In the genomic region with DNA sequence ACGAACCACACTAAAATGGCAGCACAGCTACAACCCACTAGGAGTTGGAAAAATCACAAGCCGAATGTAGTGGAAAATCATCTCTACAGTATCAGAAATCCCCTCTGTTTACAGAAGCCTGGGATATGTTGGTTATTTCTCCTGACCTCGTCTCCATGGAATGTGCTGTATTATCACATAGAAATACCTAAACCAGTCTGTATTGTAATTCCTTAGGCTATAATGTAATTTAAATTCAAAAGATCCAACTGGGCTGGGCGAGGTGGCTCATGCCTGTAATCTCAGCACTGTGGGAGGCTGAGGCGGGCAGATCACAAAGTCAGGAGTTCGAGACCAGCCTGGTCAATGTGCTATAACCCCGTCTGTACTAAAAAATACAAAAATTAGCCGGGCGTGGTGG, we compare ENCODE assay signal across 17 cellular contexts.
DNase-seq lines count a peak whose midpoint lies in the region; ATAC-seq and TF ChIP-seq lines count a peak whose summit lies in the region.
"Had no signal": no experiment of that assay in that cellular context is flagged by ENCODE, and none has a peak within 500 bp of the region (broad histone marks: within the 10 kb centered on the region; RNA-seq: fewer than 3 reads in every experiment).

No MANE protein-coding gene starts in this region.

- H4K8ac ChIP-seq in mesendoderm (ENCODE audit: low read depth, low read length), result no peak overlapping the region

- no peaks in the 10 kb centered on the region for H3K79me1 ChIP-seq in mesendoderm (ENCODE audit: low read length)

- H3K4ac ChIP-seq in mesendoderm (ENCODE audit: low read depth, low read length), result no peak overlapping the region

- no peak overlapping the region for H2AFZ ChIP-seq in fibroblast of lung (ENCODE audit: low read length)

- no CpG with 5 or more reads among the region's 9 CpGs for WGBS in mesendoderm (ENCODE audit: extremely low coverage, insufficient coverage, low lambda C conversion rate)
- WGBS in ovary, 3 donors, result 80 to 85% (median 81%) methylated on average over 9 of the region's 9 CpGs

- intact Hi-C loops in ovary (cut with DNase I) (loop anchor here in 1 of 4 donors (10.0 kb wide), 1 partner anchor 61 kb away; no protein-coding TSS in a partner anchor), uterus (cut with DNase I; ENCODE audit: low total_unique reads) (no loop called here)

- H4K20me1 ChIP-seq in fibroblast of lung (ENCODE audit: control insufficient read depth, extremely low read depth, insufficient read depth, low read length), result no peaks in the 10 kb centered on the region

- H3K18ac ChIP-seq in mesendoderm (ENCODE audit: low read length), result no peak overlapping the region

- TF ChIP-seq CTCF in fibroblast of lung (conservative IDR thresholded peaks at IDR 0.05 in 1 of 2, IDR thresholded peaks at IDR 0.05 in 1 of 2; ENCODE audit: low read depth in 1 of 2, low read length in 2 of 2) (no peak), ovary (IDR thresholded peaks at IDR 0.05) (no peak), uterus (IDR thresholded peaks at IDR 0.05) (no peak)

- no peak overlapping the region for H2BK15ac ChIP-seq in mesendoderm (replicated peaks; ENCODE audit: low read depth)

- H3K4me3 ChIP-seq in HUES48 (ENCODE audit: low read depth, low read length) (no peak overlapping the region), fibroblast of lung (replicated peaks in 1 of 4; ENCODE audit: control extremely low read depth in 1 of 4, insufficient read depth in 1 of 4, low read depth in 3 of 4, low read length in 4 of 4) (no peak overlapping the region), mesendoderm (ENCODE audit: low read length) (no peak overlapping the region), ovary (no peak overlapping the region), uterus (no peak overlapping the region)

- ATAC-seq in HG03521 (IDR thresholded peaks at IDR 0.05; ENCODE audit: unreplicated experiment), result no peak

- H3K9ac ChIP-seq in HUES48 (ENCODE audit: low read depth, low read length) (no peak overlapping the region), fibroblast of lung (ENCODE audit: insufficient read depth, low read length) (no peak overlapping the region), mesendoderm (ENCODE audit: low read length) (no peak overlapping the region)

- H2AK5ac ChIP-seq in mesendoderm (ENCODE audit: low read length), result no peak overlapping the region

- H3K27me3 ChIP-seq in HUES48 (ENCODE audit: control insufficient read depth, insufficient read depth, low read length) (no peaks in the 10 kb centered on the region), fibroblast of lung (ENCODE audit: control insufficient read depth, insufficient read depth, low read length) (no peaks in the 10 kb centered on the region), mesendoderm (ENCODE audit: insufficient read depth, low read length, poor library complexity) (no peaks in the 10 kb centered on the region), ovary (no peaks in the 10 kb centered on the region), uterus (no peaks in the 10 kb centered on the region)

- H4K5ac ChIP-seq in mesendoderm (ENCODE audit: low read length), result no peak overlapping the region

- no peak for TF ChIP-seq EP300 in ovary (IDR thresholded peaks at IDR 0.05)

- no peak for TF ChIP-seq POLR2A in ovary (IDR thresholded peaks at IDR 0.05)
- no peak for TF ChIP-seq POLR2A in uterus (IDR thresholded peaks at IDR 0.05)

- no peak overlapping the region for H3K4me2 ChIP-seq in fibroblast of lung (ENCODE audit: extremely low read depth, insufficient read depth, low read length)
- H3K4me2 ChIP-seq in mesendoderm (ENCODE audit: low read length), result no peak overlapping the region

- H3K23ac ChIP-seq in mesendoderm (ENCODE audit: low read length), result no peak overlapping the region

- no peak overlapping the region for H3K56ac ChIP-seq in mesendoderm (ENCODE audit: low read length)

- no peaks in the 10 kb centered on the region for H3K36me3 ChIP-seq in HUES48 (ENCODE audit: control insufficient read depth, insufficient read depth, low read length)
- H3K36me3 ChIP-seq in fibroblast of lung (ENCODE audit: control insufficient read depth, insufficient read depth, low read length), result no peaks in the 10 kb centered on the region
- no peaks in the 10 kb centered on the region for H3K36me3 ChIP-seq in mesendoderm (ENCODE audit: control insufficient read depth, insufficient read depth, low read length)
- H3K36me3 ChIP-seq in ovary, result no peaks in the 10 kb centered on the region
- H3K36me3 ChIP-seq in uterus, result no peaks in the 10 kb centered on the region

- H3K79me2 ChIP-seq in fibroblast of lung (ENCODE audit: control insufficient read depth, insufficient read depth, low read length) (no peaks in the 10 kb centered on the region), mesendoderm (ENCODE audit: control insufficient read depth, insufficient read depth, low read length) (no peaks in the 10 kb centered on the region)

- H3K27ac ChIP-seq in HUES48 (ENCODE audit: low read depth, low read length), result peak overlapping the region; percentile 11
- no peak overlapping the region for H3K27ac ChIP-seq in fibroblast of lung (ENCODE audit: insufficient read depth, low read length)
- H3K27ac ChIP-seq in mesendoderm (ENCODE audit: low read depth, low read length), result no peak overlapping the region
- H3K27ac ChIP-seq in ovary, result no peak overlapping the region
- H3K27ac ChIP-seq in uterus, result no peak overlapping the region

- H3K4me1 ChIP-seq in HUES48 (ENCODE audit: control insufficient read depth, insufficient read depth, low read length) (peaks cover 10% of the 10 kb centered on the region), fibroblast of lung (ENCODE audit: control insufficient read depth, extremely low read depth, insufficient read depth, low read length) (no peaks in the 10 kb centered on the region), mesendoderm (ENCODE audit: control insufficient read depth, low read depth, low read length) (no peaks in the 10 kb centered on the region), ovary (ENCODE audit: insufficient read depth) (peaks cover 2% of the 10 kb centered on the region), uterus (no peaks in the 10 kb centered on the region)

- DNase-seq in astrocyte of the hippocampus (ENCODE audit: low read depth, low spot score) (peak; percentile 39), fibroblast of lung (ENCODE audit: low read depth in 2 of 2) (peak; percentile 11 to 63), mesendoderm (peak; percentile 83), NCI-H2029 treated with DMSO at 0.1 percent for 48 hours (lab: John Stamatoyannopoulos, UW) (no peak), ovary (no peak), uterus (no peak)
- DNase-seq: ACHN; Calu3; CD4-positive, CD25-positive, alpha-beta regulatory T cell; H7; KG1; NCI-H1092 treated with DMSO at 0.1 percent for 48 hours; NCI-H1694 treated with DMSO at 0.1 percent for 48 hours; NCI-H446 treated with DMSO at 0.1 percent for 48 hours; SIG-M5 had no signal

- H3K9me3 ChIP-seq in HUES48 (ENCODE audit: control insufficient read depth, insufficient read depth, low read length) (no peaks in the 10 kb centered on the region), fibroblast of lung (ENCODE audit: control insufficient read depth, insufficient read depth, low read depth, low read length) (no peaks in the 10 kb centered on the region), ovary (no peaks in the 10 kb centered on the region), uterus (no peaks in the 10 kb centered on the region)

- no peak overlapping the region for H2BK120ac ChIP-seq in mesendoderm (ENCODE audit: low read depth, low read length)

- no peak overlapping the region for H2BK5ac ChIP-seq in mesendoderm (ENCODE audit: low read length)

Comparison
In these comparisons a context has a peak if more than half of its experiments do, and no peak if none do; other contexts are left out.
1. DNase-seq: peak in astrocyte of the hippocampus (single experiment), fibroblast of lung (2 of 2) and mesendoderm (single experiment); none in NCI-H2029 treated with DMSO at 0.1 percent for 48 hours (single experiment), ovary (0 of 5) and uterus (0 of 2).